ENCODE assay signal across 15 cellular contexts in the genomic region with DNA sequence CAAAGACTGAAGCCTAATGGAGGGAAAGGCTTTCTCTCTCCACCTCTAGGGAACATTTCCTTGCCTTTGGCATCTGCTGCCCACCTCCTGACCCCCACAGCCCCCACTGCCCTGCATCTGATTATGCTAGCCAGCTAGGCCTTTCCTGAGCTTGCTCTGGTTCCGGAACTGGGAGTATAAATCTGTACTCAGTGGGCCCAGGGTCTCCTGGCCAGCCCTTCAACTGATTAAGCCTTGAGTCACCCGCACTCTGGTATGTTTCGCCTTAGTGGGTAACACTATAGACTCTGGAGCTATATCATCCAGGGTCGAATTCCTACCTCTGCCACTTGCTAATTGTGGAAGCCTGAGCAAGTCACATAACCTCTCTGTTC. TPM values are rescaled to one million over a fixed set of nuclear protein-coding genes. Genes with fewer than 3 reads are reported as not detected.
DNase-seq lines count a peak whose midpoint lies in the region; ATAC-seq and TF ChIP-seq lines count a peak whose summit lies in the region.
"Had no signal": no experiment of that assay in that cellular context is flagged by ENCODE, and none has a peak within 500 bp of the region (broad histone marks: within the 10 kb centered on the region; RNA-seq: fewer than 3 reads in every experiment).

No MANE protein-coding gene starts in this region.

- no peaks in the 10 kb centered on the region for H3K27me3 Mint-ChIP-seq in type B pancreatic cell
- H3K27me3 Mint-ChIP-seq: central memory CD8-positive, alpha-beta T cell had no signal

- no peak for ATAC-seq in HG03520 (IDR thresholded peaks at IDR 0.05; ENCODE audit: unreplicated experiment)

- H3K27ac Mint-ChIP-seq in type B pancreatic cell, result peak overlapping the region; percentile 88
- H3K27ac Mint-ChIP-seq: activated T-helper 1 cell treated with anti-CD3 and anti-CD28 coated beads, Interleukin-12 subunit alpha, Interleukin-12 subunit beta, Interleukin-2, Interleukin-4 antibody, amounts not matched to agents 30 ng/mL and 10 ng/mL and 1 ng/mL, durations not matched to agents 14 hours and 24 hours and 36 hours had no signal

- no peaks in the 10 kb centered on the region for H3K9me3 Mint-ChIP-seq in type B pancreatic cell
- H3K9me3 Mint-ChIP-seq: central memory CD8-positive, alpha-beta T cell had no signal

- peak overlapping the region; percentile 34 for H3K4me3 Mint-ChIP-seq in type B pancreatic cell
- H3K4me3 Mint-ChIP-seq: activated T-helper 1 cell treated with anti-CD3 and anti-CD28 coated beads, Interleukin-12 subunit alpha, Interleukin-12 subunit beta, Interleukin-2, Interleukin-4 antibody, amounts not matched to agents 30 ng/mL and 10 ng/mL and 1 ng/mL, durations not matched to agents 14 hours and 24 hours and 36 hours; central memory CD8-positive, alpha-beta T cell had no signal

- peaks cover 27% of the 10 kb centered on the region for H3K4me1 Mint-ChIP-seq in type B pancreatic cell (ENCODE audit: unreplicated experiment)

- DNase-seq in DMS53 (lab: John Stamatoyannopoulos, UW) (peak; percentile 16), DMS53 treated with DMSO at 0.1 percent for 48 hours (lab: John Stamatoyannopoulos, UW; ENCODE audit: unreplicated experiment) (no peak), amniotic epithelial cell (ENCODE audit: low read depth) (peak; percentile 57), iris pigment epithelial cell (ENCODE audit: low read depth) (peak; percentile 55), type B pancreatic cell (ENCODE audit: extremely low spot score, unreplicated experiment) (no peak), NAMALWA (ENCODE audit: low spot score) (no peak)
- no peak for DNase-seq in activated naive CD4-positive, alpha-beta T cell (lab: John Stamatoyannopoulos, UW)
- DNase-seq: activated CD4-positive, alpha-beta T cell treated with anti-CD3 and anti-CD28 coated beads for 1 hour; DMS 273 treated with DMSO at 0.1 percent for 48 hours; left ventricle myocardium superior; NCI-H1048 had no signal

- no peak for TF ChIP-seq CTCF in type B pancreatic cell (conservative IDR thresholded peaks at IDR 0.05)

- no peaks in the 10 kb centered on the region for H3K36me3 Mint-ChIP-seq in type B pancreatic cell

RNA-seq across cellular contexts. Expression of gene RIPOR2, which starts 45.6 kb away (rescaled TPM):
- total RNA-seq in type B pancreatic cell (ENCODE audit: low replicate concordance), result 2.1 and 4.2 TPM in 2 replicates
- total RNA-seq: pulmonary artery endothelial cell had no signal

Comparison
In these comparisons a context has a peak if more than half of its experiments do, and no peak if none do; other contexts are left out.
1. DNase-seq: peak in DMS53 (single experiment), amniotic epithelial cell (single experiment) and iris pigment epithelial cell (single experiment); none in DMS53 treated with DMSO at 0.1 percent for 48 hours (single experiment), type B pancreatic cell (single experiment), activated naive CD4-positive, alpha-beta T cell (0 of 4) and NAMALWA (single experiment).